Comparison of ENCODE assay signal across 13 cellular contexts in the genomic region with DNA sequence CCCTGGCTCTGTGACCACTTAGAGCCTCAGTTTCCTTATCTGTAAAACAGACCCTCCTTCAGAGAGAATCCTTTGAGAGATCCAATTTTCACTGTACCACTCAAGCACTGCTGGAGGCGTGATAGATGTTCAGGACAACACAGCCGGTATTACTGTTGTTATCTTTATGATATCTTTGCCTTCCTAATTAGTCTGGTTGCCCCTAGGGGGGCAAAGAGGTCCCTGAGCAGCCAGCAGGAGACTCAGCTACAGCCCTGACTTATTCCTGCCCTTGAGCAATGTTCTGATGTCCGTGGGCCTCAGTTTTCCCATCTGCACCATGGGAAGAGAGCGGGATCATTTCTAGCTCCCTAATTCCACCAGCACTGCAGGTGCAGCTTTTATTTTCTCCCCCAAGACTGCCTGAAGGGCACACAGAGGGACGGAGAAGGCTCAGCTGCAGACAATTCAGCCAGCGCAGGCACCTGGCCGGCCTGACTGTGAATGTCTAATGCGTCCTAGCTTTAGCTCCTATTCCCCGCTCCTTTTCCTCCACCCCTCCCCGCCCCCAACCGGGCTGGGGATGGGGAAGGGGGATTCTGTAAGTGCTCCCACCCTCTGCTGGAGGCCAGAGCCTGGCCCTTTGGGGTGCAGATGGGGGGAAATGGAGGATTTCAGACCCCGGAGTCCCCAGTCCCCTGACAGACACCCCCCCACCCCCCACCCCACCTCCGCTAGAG. TPM values are rescaled to one million over a fixed set of nuclear protein-coding genes. Genes with fewer than 3 reads are reported as not detected.
DNase-seq lines count a peak whose midpoint lies in the region; ATAC-seq and TF ChIP-seq lines count a peak whose summit lies in the region.
"Had no signal": no experiment of that assay in that cellular context is flagged by ENCODE, and none has a peak within 500 bp of the region (broad histone marks: within the 10 kb centered on the region; RNA-seq: fewer than 3 reads in every experiment).

No MANE protein-coding gene starts in this region.

- no peak for TF ChIP-seq CTCF in osteoblast (IDR thresholded peaks at IDR 0.05; ENCODE audit: extremely low read depth, low read depth, low read length)

- peak overlapping the region in 3 of 8 donors; percentile 72 to 88 (median 74) for H3K27ac Mint-ChIP-seq in CD8-positive, alpha-beta memory T cell
- no peak overlapping the region for H3K27ac Mint-ChIP-seq in effector memory CD8-positive, alpha-beta T cell

- CTCF ChIA-PET in CD8-positive, alpha-beta memory T cell (lab: Charles Lee), result interaction anchor here (1.2 to 2.1 kb wide), 3 partner anchors 10 to 96 kb away, joined by 3 to 6 read pairs (median 5); no protein-coding TSS in a partner anchor

- no peak overlapping the region for H2AFZ ChIP-seq in osteoblast (ENCODE audit: low read length)

- H3K36me3 Mint-ChIP-seq in CD8-positive, alpha-beta memory T cell, result no peaks in the 10 kb centered on the region
- H3K36me3 Mint-ChIP-seq in effector memory CD8-positive, alpha-beta T cell (ENCODE audit: insufficient read depth), result peaks cover 8% of the 10 kb centered on the region

- peaks cover 10% of the 10 kb centered on the region for H3K4me1 ChIP-seq in CD8-positive, alpha-beta memory T cell (ENCODE audit: insufficient read depth, low read length)
- peaks cover 10% of the 10 kb centered on the region for H3K4me1 ChIP-seq in HUES48 (ENCODE audit: control insufficient read depth, insufficient read depth, low read length)
- H3K4me1 ChIP-seq in osteoblast (ENCODE audit: insufficient read depth, low read length), result no peaks in the 10 kb centered on the region

- H3K27ac ChIP-seq in CD8-positive, alpha-beta memory T cell (ENCODE audit: low read depth, low read length), result no peak overlapping the region
- no peak overlapping the region for H3K27ac ChIP-seq in HUES48 (ENCODE audit: low read depth, low read length)
- no peak overlapping the region for H3K27ac ChIP-seq in osteoblast (ENCODE audit: low read depth, low read length)
- no peak overlapping the region for H3K27ac ChIP-seq in caudate nucleus (ENCODE audit: low read depth, low read length)
- H3K27ac ChIP-seq: KMS-11, SJCRH30 had no signal

- POLR2A ChIA-PET in CD8-positive, alpha-beta memory T cell (lab: Charles Lee), result interaction anchor here (1.9 kb wide), 1 partner anchor 10 kb away, joined by 6 read pairs; no protein-coding TSS in a partner anchor

- H3K4me1 Mint-ChIP-seq in CD8-positive, alpha-beta memory T cell, result peaks cover 14 to 25% (median 25%) of the 10 kb centered on the region in 3 donors
- peaks cover 9 to 14% of the 10 kb centered on the region in 2 donors for H3K4me1 Mint-ChIP-seq in effector memory CD8-positive, alpha-beta T cell (ENCODE audit: low read depth in 2 of 2)

- H3K9me3 ChIP-seq in CD8-positive, alpha-beta memory T cell (ENCODE audit: low read length), result no peaks in the 10 kb centered on the region
- H3K9me3 ChIP-seq in HUES48 (ENCODE audit: control insufficient read depth, insufficient read depth, low read length), result no peaks in the 10 kb centered on the region
- H3K9me3 ChIP-seq in osteoblast (ENCODE audit: low read depth, low read length), result no peaks in the 10 kb centered on the region
- H3K9me3 ChIP-seq: SJCRH30 had no signal

- DNase-seq in CD8-positive, alpha-beta memory T cell, result no peak
- no peak for DNase-seq in effector memory CD8-positive, alpha-beta T cell
- DNase-seq in osteoblast (ENCODE audit: insufficient read length, low spot score, missing footprints) (peak; percentile 85), NCI-H226 (no peak), caudate nucleus (lab: John Stamatoyannopoulos, UW) (no peak)
- DNase-seq: activated CD4-positive, CD25-positive, alpha-beta regulatory T cell treated with anti-CD3 and anti-CD28 coated beads, Interleukin-2, amount 50 U/mL, for 72 hours; activated T-cell treated with anti-CD3 and anti-CD28 coated beads, Interleukin-2, amount 50 U/mL, for 4 hours; aorta; effector CD8-positive, alpha-beta T cell; SJCRH30 had no signal

- H4K20me1 ChIP-seq in osteoblast (ENCODE audit: insufficient read depth, low read length), result no peaks in the 10 kb centered on the region

- H3K27me3 Mint-ChIP-seq in CD8-positive, alpha-beta memory T cell, result peaks cover 0 to 2% of the 10 kb centered on the region in 2 donors
- no peaks in the 10 kb centered on the region for H3K27me3 Mint-ChIP-seq in effector memory CD8-positive, alpha-beta T cell

- no peaks in the 10 kb centered on the region for H3K9me3 Mint-ChIP-seq in CD8-positive, alpha-beta memory T cell
- no peaks in the 10 kb centered on the region for H3K9me3 Mint-ChIP-seq in effector memory CD8-positive, alpha-beta T cell
- H3K9me3 Mint-ChIP-seq: activated T-cell treated with anti-CD3 and anti-CD28 coated beads, Interleukin-2, amount 50 U/mL, for 4 hours had no signal

- no peaks in the 10 kb centered on the region for H3K79me2 ChIP-seq in osteoblast (ENCODE audit: insufficient read depth, low read length)

- H3K9ac ChIP-seq in HUES48 (ENCODE audit: low read depth, low read length), result no peak overlapping the region
- H3K9ac ChIP-seq: KMS-11 had no signal

- ATAC-seq in effector memory CD8-positive, alpha-beta T cell (replicated peaks), result no peak
- no peak for ATAC-seq in HG02588 (IDR thresholded peaks at IDR 0.05; ENCODE audit: unreplicated experiment)
- ATAC-seq: activated T-cell treated with anti-CD3 and anti-CD28 coated beads, Interleukin-2, amount 50 U/mL, for 4 hours had no signal

- no peak overlapping the region for H3K4me3 ChIP-seq in CD8-positive, alpha-beta memory T cell (ENCODE audit: low read length)
- H3K4me3 ChIP-seq in HUES48 (ENCODE audit: low read depth, low read length) (peak overlapping the region; percentile 36), osteoblast (ENCODE audit: insufficient read depth, low read length) (no peak overlapping the region)
- H3K4me3 ChIP-seq: SJCRH30 had no signal

- H3K4me2 ChIP-seq in osteoblast (ENCODE audit: insufficient read depth, low read length), result no peak overlapping the region
- H3K4me2 ChIP-seq: KMS-11 had no signal

- H3K27me3 ChIP-seq in CD8-positive, alpha-beta memory T cell (ENCODE audit: insufficient read depth, low read length, poor library complexity, severe bottlenecking), result no peaks in the 10 kb centered on the region
- H3K27me3 ChIP-seq in HUES48 (ENCODE audit: control insufficient read depth, insufficient read depth, low read length), result 0 out of 2 replicates have a peak, but pooled peaks cover 5% of the 10 kb centered on the region
- peaks cover 6% of the 10 kb centered on the region for H3K27me3 ChIP-seq in osteoblast (ENCODE audit: insufficient read depth, low read length)

- H3K4me3 Mint-ChIP-seq in CD8-positive, alpha-beta memory T cell, result peak overlapping the region in 6 of 7 donors; percentile 8 to 68 (median 53)
- H3K4me3 Mint-ChIP-seq in effector memory CD8-positive, alpha-beta T cell, result peak overlapping the region; percentile 27 to 46
- H3K4me3 Mint-ChIP-seq: activated T-cell treated with anti-CD3 and anti-CD28 coated beads, Interleukin-2, amount 50 U/mL, for 4 hours had no signal

- no peaks in the 10 kb centered on the region for H3K36me3 ChIP-seq in CD8-positive, alpha-beta memory T cell (ENCODE audit: insufficient read depth, low read length)
- H3K36me3 ChIP-seq in HUES48 (ENCODE audit: control insufficient read depth, insufficient read depth, low read length), result no peaks in the 10 kb centered on the region
- H3K36me3 ChIP-seq in osteoblast (ENCODE audit: insufficient read depth, low read length), result no peaks in the 10 kb centered on the region
- H3K36me3 ChIP-seq: SJCRH30 had no signal

RNA-seq across cellular contexts. Expression of gene TLE5, which starts 16.3 kb away (rescaled TPM):
- 100 to 1,000 TPM; 335 to 352 TPM for total RNA-seq in CD8-positive, alpha-beta memory T cell
- 753 TPM for polyA plus RNA-seq in CD8-positive, alpha-beta memory T cell
- total RNA-seq in osteoblast, result 209 and 211 TPM in 2 replicates

RNA-seq across cellular contexts. Expression of gene TLE2, which starts 17.0 kb away (rescaled TPM):
- 1 to 10 TPM; 3.8 to 5.3 TPM for total RNA-seq in CD8-positive, alpha-beta memory T cell
- polyA plus RNA-seq in CD8-positive, alpha-beta memory T cell, result 5.0 TPM
- total RNA-seq in osteoblast, result 2.4 and 5.1 TPM in 2 replicates

RNA-seq across cellular contexts. Expression of gene GNA11, which starts 48.1 kb away (rescaled TPM):
- total RNA-seq in CD8-positive, alpha-beta memory T cell, result 1 to 10 TPM; 5.8 TPM
- polyA plus RNA-seq in CD8-positive, alpha-beta memory T cell, result 0.10 TPM
- total RNA-seq in osteoblast, result 73.7 and 74.2 TPM in 2 replicates

Comparison
In these comparisons a context has a peak if more than half of its experiments do, and no peak if none do; other contexts are left out.
1. RNA of gene GNA11, which starts 48.1 kb away (total RNA-seq): 73.7 to 74.2 TPM in osteoblast; 5.8 TPM in CD8-positive, alpha-beta memory T cell; every median in the first group is over 10 times any median in the second.